ENCODE assay signal across 8 cellular contexts in the genomic region with DNA sequence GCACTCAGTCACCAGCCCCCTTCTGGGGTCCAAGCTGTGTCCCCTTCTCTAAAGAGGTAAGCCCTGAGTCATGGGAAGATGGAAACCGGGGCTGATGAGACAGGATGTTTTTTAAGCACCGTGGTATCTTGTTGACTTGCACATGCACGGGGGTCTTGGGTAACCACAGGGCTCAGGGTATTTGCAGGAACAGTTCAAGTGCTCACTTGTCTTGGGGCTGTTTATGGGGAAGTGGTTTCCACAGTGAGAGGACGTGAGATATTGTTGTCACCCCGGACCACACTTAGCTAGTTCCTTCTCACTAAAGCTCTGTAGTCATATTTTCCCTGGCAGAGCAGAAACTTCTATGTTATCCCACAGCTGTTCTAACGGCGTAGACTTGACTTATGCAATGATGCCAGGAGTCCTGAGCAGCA.
DNase-seq lines count a peak whose midpoint lies in the region; ATAC-seq and TF ChIP-seq lines count a peak whose summit lies in the region.

No MANE protein-coding gene starts in this region.

- ATAC-seq in GM18505 (IDR thresholded peaks at IDR 0.05; ENCODE audit: unreplicated experiment), result peak; percentile 45
- ATAC-seq in HG02759 (IDR thresholded peaks at IDR 0.05; ENCODE audit: unreplicated experiment), result peak; percentile 47
- ATAC-seq in memory B cell (ENCODE audit: low read depth), result peak; percentile 81
- no peak for ATAC-seq in GM19455 (IDR thresholded peaks at IDR 0.05; ENCODE audit: unreplicated experiment)
- no peak for ATAC-seq in GM21619 (IDR thresholded peaks at IDR 0.05; ENCODE audit: unreplicated experiment)

- H3K4me1 Mint-ChIP-seq in memory B cell, result peaks cover 8% of the 10 kb centered on the region

- peaks cover 16% of the 10 kb centered on the region for H3K27me3 Mint-ChIP-seq in memory B cell

- H3K9me3 Mint-ChIP-seq in memory B cell, result no peaks in the 10 kb centered on the region

- H3K27ac Mint-ChIP-seq in memory B cell, result no peak overlapping the region

- H3K4me3 Mint-ChIP-seq in memory B cell, result no peak overlapping the region

- no peak for TF ChIP-seq POLR2A in GM18505 (IDR thresholded peaks at IDR 0.05; ENCODE audit: borderline replicate concordance, extremely low read depth, insufficient read depth, insufficient read length)

- no peaks in the 10 kb centered on the region for H3K36me3 Mint-ChIP-seq in memory B cell

- DNase-seq in SKM-1 (lab: John Stamatoyannopoulos, UW; ENCODE audit: unreplicated experiment) (peak; percentile 100), memory B cell (ENCODE audit: low spot score in 2 of 2) (no peak), T-helper 9 cell (no peak), NCI-H226 (no peak)

Comparison
In these comparisons a context has a peak if more than half of its experiments do, and no peak if none do; other contexts are left out.
1. ATAC-seq: peak in GM18505 (single experiment), HG02759 (single experiment) and memory B cell (single experiment); none in GM19455 (single experiment) and GM21619 (single experiment).